Comparison of ENCODE assay signal across 8 cellular contexts in genomic region chr17:28727727-28728363, GRCh38. TPM values are rescaled to one million over a fixed set of nuclear protein-coding genes. Genes with fewer than 3 reads are reported as not detected.
DNase-seq lines count a peak whose midpoint lies in the region; ATAC-seq and TF ChIP-seq lines count a peak whose summit lies in the region.

No MANE protein-coding gene starts in this region.

- H3K27me3 Mint-ChIP-seq in nephron progenitor cell (ENCODE audit: low read depth, poor library complexity), result no peaks in the 10 kb centered on the region

- peaks cover 48% of the 10 kb centered on the region for H3K4me1 Mint-ChIP-seq in nephron progenitor cell

- no peaks in the 10 kb centered on the region for H3K27me3 ChIP-seq in testis

- no peaks in the 10 kb centered on the region for H3K9me3 ChIP-seq in testis

- 1% methylated on average over 27 to 37 of the region's 37 CpGs for WGBS in testis, 2 donors

- peaks cover 16% of the 10 kb centered on the region for H3K4me1 ChIP-seq in testis

- intact Hi-C loops in testis (cut with DNase I; ENCODE audit: low total_unique reads), result no loop called here

- H3K27ac Mint-ChIP-seq in nephron progenitor cell, result peak overlapping the region; percentile 96

- TF ChIP-seq POLR2A in testis (IDR thresholded peaks at IDR 0.05), result no peak

- H3K27ac ChIP-seq in testis, result peak overlapping the region; percentile 97 to 98

- ATAC-seq in GM18870 (IDR thresholded peaks at IDR 0.05; ENCODE audit: unreplicated experiment) (peak; percentile 27), HG03108 (IDR thresholded peaks at IDR 0.05; ENCODE audit: unreplicated experiment) (peak; percentile 38)

- peaks cover 17% of the 10 kb centered on the region for H3K36me3 Mint-ChIP-seq in nephron progenitor cell (ENCODE audit: low read depth)

- peak; percentile 54 for DNase-seq in Ammon's horn (ENCODE audit: low spot score)
- DNase-seq in NCI-H69 (lab: John Stamatoyannopoulos, UW), result peak; percentile 91
- peak; percentile 74 to 87 for DNase-seq in activated CD8-positive, alpha-beta memory T cell treated with anti-CD3 and anti-CD28 coated beads for 4 hours (ENCODE audit: low read depth in 2 of 2)
- peak; percentile 98 for DNase-seq in epithelial cell of esophagus (ENCODE audit: low read depth)
- DNase-seq in nephron progenitor cell, result peak; percentile 59
- peak; percentile 56 for DNase-seq in testis

- H3K36me3 ChIP-seq in testis (ENCODE audit: low read depth, missing control alignments), result no peaks in the 10 kb centered on the region

- TF ChIP-seq CTCF in epithelial cell of esophagus (IDR thresholded peaks at IDR 0.05; ENCODE audit: insufficient read depth, low read depth, low read length, missing control alignments) (peak; percentile 10), nephron progenitor cell (IDR thresholded peaks at IDR 0.05) (no peak), testis (IDR thresholded peaks at IDR 0.05) (peak in 2 of 3 experiments; percentile 14 to 25)

- H3K4me3 ChIP-seq in epithelial cell of esophagus (ENCODE audit: low read length) (peak overlapping the region; percentile 86), testis (peak overlapping the region; percentile 71 to 82)

- peak overlapping the region; percentile 92 for H3K4me3 Mint-ChIP-seq in nephron progenitor cell

- H3K9me3 Mint-ChIP-seq in nephron progenitor cell, result no peaks in the 10 kb centered on the region

RNA-seq across cellular contexts. Expression of gene NEK8, which starts 0.7 kb away (rescaled TPM):
- total RNA-seq in testis, result 10 to 100 TPM; 10.1 to 10.7 TPM
- polyA plus RNA-seq in testis (ENCODE audit: insufficient read depth, low read depth, low replicate concordance), result 7.3 TPM

RNA-seq across cellular contexts. Expression of gene TLCD1, which starts 1.8 kb away (rescaled TPM):
- 1 to 10 TPM; 4.2 to 8.6 TPM for total RNA-seq in testis
- 18.0 TPM for polyA plus RNA-seq in testis (ENCODE audit: insufficient read depth, low read depth, low replicate concordance)

RNA-seq across cellular contexts. Expression of gene RPL23A, which starts 8.1 kb away (rescaled TPM):
- total RNA-seq in testis, result 100 to 1,000 TPM; 200 to 343 TPM
- 757 TPM for polyA plus RNA-seq in testis (ENCODE audit: insufficient read depth, low read depth, low replicate concordance)

RNA-seq across cellular contexts. Expression of gene RAB34, which starts 10.2 kb away (rescaled TPM):
- 10 to 100 TPM; 30.4 to 47.3 TPM for total RNA-seq in testis
- 42.1 TPM for polyA plus RNA-seq in testis (ENCODE audit: insufficient read depth, low read depth, low replicate concordance)

RNA-seq across cellular contexts. Expression of gene TRAF4, which starts 16.0 kb away (rescaled TPM):
- total RNA-seq in testis, result 10 to 100 TPM; 35.3 to 47.2 TPM
- 33.1 TPM for polyA plus RNA-seq in testis (ENCODE audit: insufficient read depth, low read depth, low replicate concordance)

Comparison
In these comparisons a context has a peak if more than half of its experiments do, and no peak if none do; other contexts are left out.
1. Peak in every context shown above with its lines: DNase-seq, ATAC-seq, H3K4me3 ChIP-seq and H3K27ac ChIP-seq.